In genomic region chr10:127996586-127996985, GRCh38 we compare ENCODE assay signal across 19 cellular contexts.
DNase-seq lines count a peak whose midpoint lies in the region; ATAC-seq and TF ChIP-seq lines count a peak whose summit lies in the region.
"Had no signal": no experiment of that assay in that cellular context is flagged by ENCODE, and none has a peak within 500 bp of the region (broad histone marks: within the 10 kb centered on the region; RNA-seq: fewer than 3 reads in every experiment).

No MANE protein-coding gene starts in this region.

- TF ChIP-seq POLR2A in body of pancreas (IDR thresholded peaks at IDR 0.05) (no peak), uterus (IDR thresholded peaks at IDR 0.05) (no peak), thyroid gland (IDR thresholded peaks at IDR 0.05) (no peak)

- no peaks in the 10 kb centered on the region for H3K36me3 ChIP-seq in body of pancreas (replicated peaks in 1 of 2; ENCODE audit: insufficient read depth in 1 of 2, low read depth in 2 of 2)
- no peaks in the 10 kb centered on the region for H3K36me3 ChIP-seq in mucosa of descending colon (ENCODE audit: low read depth)
- no peaks in the 10 kb centered on the region for H3K36me3 ChIP-seq in uterus
- no peaks in the 10 kb centered on the region for H3K36me3 ChIP-seq in thyroid gland
- H3K36me3 ChIP-seq: SJCRH30 had no signal

- H3K27me3 ChIP-seq in body of pancreas (no peaks in the 10 kb centered on the region), uterus (no peaks in the 10 kb centered on the region), thyroid gland (no peaks in the 10 kb centered on the region)

- peak; percentile 42 for ATAC-seq in body of pancreas
- peak; percentile 85 for ATAC-seq in Right ventricle myocardium inferior
- peak; percentile 20 for ATAC-seq in mucosa of descending colon
- ATAC-seq in HG02678 (IDR thresholded peaks at IDR 0.05; ENCODE audit: unreplicated experiment), result no peak
- no peak for ATAC-seq in GM21423 (IDR thresholded peaks at IDR 0.05; ENCODE audit: unreplicated experiment)
- ATAC-seq: HCT116 had no signal

- H3K9me3 ChIP-seq in body of pancreas, result no peaks in the 10 kb centered on the region
- H3K9me3 ChIP-seq in mucosa of descending colon, result no peaks in the 10 kb centered on the region
- H3K9me3 ChIP-seq in uterus, result no peaks in the 10 kb centered on the region
- H3K9me3 ChIP-seq in thyroid gland, result no peaks in the 10 kb centered on the region
- H3K9me3 ChIP-seq: SJCRH30 had no signal

- no peaks in the 10 kb centered on the region for H3K4me1 ChIP-seq in body of pancreas
- H3K4me1 ChIP-seq in mucosa of descending colon (ENCODE audit: low read depth), result no peaks in the 10 kb centered on the region
- H3K4me1 ChIP-seq in uterus, result no peaks in the 10 kb centered on the region
- peaks cover 3 to 17% of the 10 kb centered on the region in 2 donors for H3K4me1 ChIP-seq in thyroid gland

- intact Hi-C loops in body of pancreas (cut with DNase I), result no loop called here
- intact Hi-C loops in Right ventricle myocardium inferior (cut with DNase I), result no loop called here
- intact Hi-C loops in mucosa of descending colon (cut with DNase I, micrococcal nuclease), result no loop called here
- intact Hi-C loops in uterus (cut with DNase I; ENCODE audit: low total_unique reads), result no loop called here
- intact Hi-C loops in thyroid gland (cut with DNase I), result no loop called here

- 73 to 82% methylated on average over 5 of the region's 5 CpGs for WGBS in body of pancreas, 2 donors
- WGBS in thyroid gland, 2 donors, result 62 to 63% methylated on average over 5 of the region's 5 CpGs

- H3K4me3 ChIP-seq in body of pancreas (no peak overlapping the region), mucosa of descending colon (no peak overlapping the region), uterus (no peak overlapping the region), thyroid gland (replicated peaks in 1 of 3) (no peak overlapping the region)
- H3K4me3 ChIP-seq: SJCRH30 had no signal

- no peak for TF ChIP-seq CTCF in body of pancreas (IDR thresholded peaks at IDR 0.05)
- no peak for TF ChIP-seq CTCF in mucosa of descending colon (IDR thresholded peaks at IDR 0.05)
- TF ChIP-seq CTCF in uterus (IDR thresholded peaks at IDR 0.05), result no peak
- no peak for TF ChIP-seq CTCF in thyroid gland (IDR thresholded peaks at IDR 0.05)

- DNase-seq in body of pancreas (peak in 2 of 4 donors; percentile 19 to 35), Right ventricle myocardium inferior (ENCODE audit: missing footprints) (peak; percentile 78), mucosa of descending colon (no peak), uterus (peak; percentile 31 to 39), thyroid gland (no peak)
- DNase-seq: activated CD4-positive, CD25-positive, alpha-beta regulatory T cell treated with anti-CD3 and anti-CD28 coated beads, Interleukin-2, amount 50 U/mL, for 72 hours; activated naive CD4-positive, alpha-beta T cell; DMS153; IMR-90; NCI-H2029; NCI-H524; nephron progenitor cell; retina; SJCRH30; stimulated activated CD4-positive, alpha-beta T cell treated with anti-CD3 and anti-CD28 coated beads, Interleukin-2, amount 100 ng/mL, for 24 hours had no signal

- H3K27ac ChIP-seq in body of pancreas (no peak overlapping the region), uterus (no peak overlapping the region), thyroid gland (no peak overlapping the region)
- H3K27ac ChIP-seq: C4-2B, SJCRH30 had no signal

Comparison
In these comparisons a context has a peak if more than half of its experiments do, and no peak if none do; other contexts are left out.
1. ATAC-seq: peak in body of pancreas (single experiment), Right ventricle myocardium inferior (single experiment) and mucosa of descending colon (single experiment); none in HG02678 (single experiment) and GM21423 (single experiment).
2. DNase-seq: peak in Right ventricle myocardium inferior (single experiment) and uterus (2 of 2); none in mucosa of descending colon (0 of 3) and thyroid gland (0 of 2).